In the genomic region with DNA sequence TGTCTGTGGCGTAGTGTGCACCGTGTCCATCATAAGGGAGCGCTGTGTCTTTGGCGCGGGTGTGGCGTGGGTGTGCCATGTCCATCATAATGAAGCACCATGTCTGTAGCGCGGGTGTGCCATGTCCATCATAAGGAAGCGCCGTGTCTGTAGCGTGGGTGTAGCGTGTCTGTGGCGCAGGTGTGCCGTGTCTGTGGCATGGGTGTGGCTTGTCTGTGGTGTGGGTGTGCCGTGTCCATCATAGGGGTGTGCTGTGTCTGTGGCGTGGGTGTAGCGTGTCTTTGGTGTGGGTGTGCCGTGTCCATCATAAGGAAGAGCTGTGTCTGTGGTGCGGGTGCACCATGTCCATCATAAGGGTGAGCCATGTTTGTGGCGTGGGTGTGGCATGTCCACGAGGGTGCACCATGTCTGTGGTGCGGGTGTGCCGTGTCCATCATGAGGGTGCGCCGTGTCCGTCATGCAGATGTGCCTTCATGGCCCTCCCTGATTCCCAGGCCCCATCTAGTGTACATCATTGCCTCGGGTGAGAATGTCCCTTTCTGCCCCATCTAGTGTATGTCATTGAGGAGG, we compare ENCODE assay signal across 2 cellular contexts.
TF ChIP-seq lines count a peak whose summit lies in the region.

No MANE protein-coding gene starts in this region.

TF ChIP-seq in A549, 52 proteins besides CTCF, POLR2A, EP300 and RAD21:
- TF ChIP-seq RARB (CRISPR knock-in tag; IDR thresholded peaks at IDR 0.05) (no peak), KDM5A (IDR thresholded peaks at IDR 0.05) (no peak), SMC3 (IDR thresholded peaks at IDR 0.05) (no peak), NR3C1 (IDR thresholded peaks at IDR 0.05) (no peak), TP53 (CRISPR knock-in tag; IDR thresholded peaks at IDR 0.05) (no peak), EHF (CRISPR knock-in tag; IDR thresholded peaks at IDR 0.05) (no peak), HEYL (CRISPR knock-in tag; IDR thresholded peaks at IDR 0.05) (no peak), HDAC2 (IDR thresholded peaks at IDR 0.05) (no peak), ESRRA (IDR thresholded peaks at IDR 0.05; ENCODE audit: borderline replicate concordance, low read length) (no peak), JUNB (IDR thresholded peaks at IDR 0.05) (no peak), BHLHE40 (IDR thresholded peaks at IDR 0.05; ENCODE audit: low read depth, low read length) (no peak), ZSCAN20 (CRISPR knock-in tag; IDR thresholded peaks at IDR 0.05) (no peak), GATA3 (IDR thresholded peaks at IDR 0.05; ENCODE audit: borderline replicate concordance) (no peak), EHMT2 (IDR thresholded peaks at IDR 0.05; ENCODE audit: low read depth) (no peak)
- TF ChIP-seq, protein P1, sequence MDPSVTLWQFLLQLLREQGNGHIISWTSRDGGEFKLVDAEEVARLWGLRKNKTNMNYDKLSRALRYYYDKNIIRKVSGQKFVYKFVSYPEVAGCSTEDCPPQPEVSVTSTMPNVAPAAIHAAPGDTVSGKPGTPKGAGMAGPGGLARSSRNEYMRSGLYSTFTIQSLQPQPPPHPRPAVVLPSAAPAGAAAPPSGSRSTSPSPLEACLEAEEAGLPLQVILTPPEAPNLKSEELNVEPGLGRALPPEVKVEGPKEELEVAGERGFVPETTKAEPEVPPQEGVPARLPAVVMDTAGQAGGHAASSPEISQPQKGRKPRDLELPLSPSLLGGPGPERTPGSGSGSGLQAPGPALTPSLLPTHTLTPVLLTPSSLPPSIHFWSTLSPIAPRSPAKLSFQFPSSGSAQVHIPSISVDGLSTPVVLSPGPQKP (IDR thresholded peaks at IDR 0.05; ENCODE audit: low read depth, low read length): no peak
- TF ChIP-seq, protein P2, sequence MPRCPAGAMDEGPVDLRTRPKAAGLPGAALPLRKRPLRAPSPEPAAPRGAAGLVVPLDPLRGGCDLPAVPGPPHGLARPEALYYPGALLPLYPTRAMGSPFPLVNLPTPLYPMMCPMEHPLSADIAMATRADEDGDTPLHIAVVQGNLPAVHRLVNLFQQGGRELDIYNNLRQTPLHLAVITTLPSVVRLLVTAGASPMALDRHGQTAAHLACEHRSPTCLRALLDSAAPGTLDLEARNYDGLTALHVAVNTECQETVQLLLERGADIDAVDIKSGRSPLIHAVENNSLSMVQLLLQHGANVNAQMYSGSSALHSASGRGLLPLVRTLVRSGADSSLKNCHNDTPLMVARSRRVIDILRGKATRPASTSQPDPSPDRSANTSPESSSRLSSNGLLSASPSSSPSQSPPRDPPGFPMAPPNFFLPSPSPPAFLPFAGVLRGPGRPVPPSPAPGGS (IDR thresholded peaks at IDR 0.05): no peak
- TF ChIP-seq, protein P3, sequence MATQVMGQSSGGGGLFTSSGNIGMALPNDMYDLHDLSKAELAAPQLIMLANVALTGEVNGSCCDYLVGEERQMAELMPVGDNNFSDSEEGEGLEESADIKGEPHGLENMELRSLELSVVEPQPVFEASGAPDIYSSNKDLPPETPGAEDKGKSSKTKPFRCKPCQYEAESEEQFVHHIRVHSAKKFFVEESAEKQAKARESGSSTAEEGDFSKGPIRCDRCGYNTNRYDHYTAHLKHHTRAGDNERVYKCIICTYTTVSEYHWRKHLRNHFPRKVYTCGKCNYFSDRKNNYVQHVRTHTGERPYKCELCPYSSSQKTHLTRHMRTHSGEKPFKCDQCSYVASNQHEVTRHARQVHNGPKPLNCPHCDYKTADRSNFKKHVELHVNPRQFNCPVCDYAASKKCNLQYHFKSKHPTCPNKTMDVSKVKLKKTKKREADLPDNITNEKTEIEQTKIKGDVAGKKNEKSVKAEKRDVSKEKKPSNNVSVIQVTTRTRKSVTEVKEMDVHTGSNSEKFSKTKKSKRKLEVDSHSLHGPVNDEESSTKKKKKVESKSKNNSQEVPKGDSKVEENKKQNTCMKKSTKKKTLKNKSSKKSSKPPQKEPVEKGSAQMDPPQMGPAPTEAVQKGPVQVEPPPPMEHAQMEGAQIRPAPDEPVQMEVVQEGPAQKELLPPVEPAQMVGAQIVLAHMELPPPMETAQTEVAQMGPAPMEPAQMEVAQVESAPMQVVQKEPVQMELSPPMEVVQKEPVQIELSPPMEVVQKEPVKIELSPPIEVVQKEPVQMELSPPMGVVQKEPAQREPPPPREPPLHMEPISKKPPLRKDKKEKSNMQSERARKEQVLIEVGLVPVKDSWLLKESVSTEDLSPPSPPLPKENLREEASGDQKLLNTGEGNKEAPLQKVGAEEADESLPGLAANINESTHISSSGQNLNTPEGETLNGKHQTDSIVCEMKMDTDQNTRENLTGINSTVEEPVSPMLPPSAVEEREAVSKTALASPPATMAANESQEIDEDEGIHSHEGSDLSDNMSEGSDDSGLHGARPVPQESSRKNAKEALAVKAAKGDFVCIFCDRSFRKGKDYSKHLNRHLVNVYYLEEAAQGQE (IDR thresholded peaks at IDR 0.05): no peak
- TF ChIP-seq, protein P4, sequence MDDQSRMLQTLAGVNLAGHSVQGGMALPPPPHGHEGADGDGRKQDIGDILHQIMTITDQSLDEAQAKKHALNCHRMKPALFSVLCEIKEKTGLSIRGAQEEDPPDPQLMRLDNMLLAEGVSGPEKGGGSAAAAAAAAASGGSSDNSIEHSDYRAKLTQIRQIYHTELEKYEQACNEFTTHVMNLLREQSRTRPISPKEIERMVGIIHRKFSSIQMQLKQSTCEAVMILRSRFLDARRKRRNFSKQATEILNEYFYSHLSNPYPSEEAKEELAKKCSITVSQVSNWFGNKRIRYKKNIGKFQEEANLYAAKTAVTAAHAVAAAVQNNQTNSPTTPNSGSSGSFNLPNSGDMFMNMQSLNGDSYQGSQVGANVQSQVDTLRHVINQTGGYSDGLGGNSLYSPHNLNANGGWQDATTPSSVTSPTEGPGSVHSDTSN (IDR thresholded peaks at IDR 0.05): no peak

TF ChIP-seq in IMR-90, 13 proteins besides CTCF, POLR2A, EP300 and RAD21:
- no peak for TF ChIP-seq CHD1 (IDR thresholded peaks at IDR 0.05; ENCODE audit: low read depth, low read length)
- TF ChIP-seq NFE2L2 (IDR thresholded peaks at IDR 0.05; ENCODE audit: low read depth, low read length): no peak
- no peak for TF ChIP-seq MAFK (IDR thresholded peaks at IDR 0.05; ENCODE audit: low read depth, low read length)
- TF ChIP-seq, protein P5, sequence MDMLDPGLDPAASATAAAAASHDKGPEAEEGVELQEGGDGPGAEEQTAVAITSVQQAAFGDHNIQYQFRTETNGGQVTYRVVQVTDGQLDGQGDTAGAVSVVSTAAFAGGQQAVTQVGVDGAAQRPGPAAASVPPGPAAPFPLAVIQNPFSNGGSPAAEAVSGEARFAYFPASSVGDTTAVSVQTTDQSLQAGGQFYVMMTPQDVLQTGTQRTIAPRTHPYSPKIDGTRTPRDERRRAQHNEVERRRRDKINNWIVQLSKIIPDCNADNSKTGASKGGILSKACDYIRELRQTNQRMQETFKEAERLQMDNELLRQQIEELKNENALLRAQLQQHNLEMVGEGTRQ (IDR thresholded peaks at IDR 0.05; ENCODE audit: low read depth, low read length): no peak
- TF ChIP-seq FOS (IDR thresholded peaks at IDR 0.05; ENCODE audit: low read depth, low read length): no peak
- no peak for TF ChIP-seq RFX5 (IDR thresholded peaks at IDR 0.05; ENCODE audit: low read depth, low read length)
